In the genomic region with DNA sequence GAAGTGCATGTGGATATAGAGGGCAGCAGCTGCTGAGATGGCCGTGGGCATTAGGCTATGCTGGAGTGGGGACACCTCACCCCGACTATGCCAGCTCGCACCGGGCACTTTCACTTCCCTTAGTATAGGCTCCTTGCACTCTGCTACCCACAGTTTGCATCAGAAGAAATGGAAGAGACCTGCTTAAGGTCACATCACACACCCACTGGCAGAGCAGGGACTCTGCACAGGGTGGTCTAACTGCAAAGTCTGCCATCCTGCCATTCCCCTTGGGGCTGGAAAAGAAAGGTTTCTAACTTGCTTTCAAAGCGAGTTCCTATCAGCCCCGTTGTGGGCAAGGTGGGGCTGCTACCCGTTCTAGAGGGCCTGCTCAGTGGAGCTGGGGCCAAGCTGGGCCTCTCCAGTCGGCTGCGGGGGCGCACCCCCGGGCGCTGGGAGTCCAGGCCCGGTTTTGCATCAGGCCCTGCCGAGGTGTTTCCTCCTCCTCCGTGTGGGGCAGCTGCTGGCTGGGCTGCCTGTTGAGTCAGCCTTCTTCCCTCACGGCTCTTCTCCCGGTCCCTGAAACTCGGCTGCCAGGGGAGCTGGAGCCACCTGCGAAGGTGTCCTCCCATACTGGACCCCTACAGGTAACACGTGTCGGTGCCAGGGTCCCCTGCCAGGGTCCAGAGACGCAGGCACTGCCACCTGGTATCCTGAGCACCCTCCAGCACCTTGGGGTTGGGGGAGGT, we compare ENCODE assay signal across 8 cellular contexts. TPM values are rescaled to one million over a fixed set of nuclear protein-coding genes. Genes with fewer than 3 reads are reported as not detected.
DNase-seq lines count a peak whose midpoint lies in the region; ATAC-seq and TF ChIP-seq lines count a peak whose summit lies in the region.

A gene with protein sequence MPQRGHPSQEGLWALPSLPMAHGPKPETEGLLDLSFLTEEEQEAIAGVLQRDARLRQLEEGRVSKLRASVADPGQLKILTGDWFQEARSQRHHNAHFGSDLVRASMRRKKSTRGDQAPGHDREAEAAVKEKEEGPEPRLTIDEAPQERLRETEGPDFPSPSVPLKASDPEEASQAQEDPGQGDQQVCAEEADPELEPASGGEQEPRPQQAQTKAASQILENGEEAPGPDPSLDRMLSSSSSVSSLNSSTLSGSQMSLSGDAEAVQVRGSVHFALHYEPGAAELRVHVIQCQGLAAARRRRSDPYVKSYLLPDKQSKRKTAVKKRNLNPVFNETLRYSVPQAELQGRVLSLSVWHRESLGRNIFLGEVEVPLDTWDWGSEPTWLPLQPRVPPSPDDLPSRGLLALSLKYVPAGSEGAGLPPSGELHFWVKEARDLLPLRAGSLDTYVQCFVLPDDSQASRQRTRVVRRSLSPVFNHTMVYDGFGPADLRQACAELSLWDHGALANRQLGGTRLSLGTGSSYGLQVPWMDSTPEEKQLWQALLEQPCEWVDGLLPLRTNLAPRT (plus strand): TSS at position 498 of the 728 bp plus-strand sequence. CDS start 3,313 bp downstream, outside the sequence.

- H3K27me3 Mint-ChIP-seq in activated naive CD4-positive, alpha-beta T cell treated with anti-CD3 and anti-CD28 coated beads, Interleukin-2, amount 50 U/mL, for 24 hours: no peaks in the 10 kb centered on the region

- peak in 2 of 3 donors; percentile 34 to 68 for DNase-seq in right cardiac atrium

- peak within 1 kb of the TSS; percentile 78 for H3K27ac Mint-ChIP-seq in activated naive CD4-positive, alpha-beta T cell treated with anti-CD3 and anti-CD28 coated beads, Interleukin-2, amount 50 U/mL, for 24 hours

- TF ChIP-seq CTCF in C4-2B (conservative IDR thresholded peaks at IDR 0.05) (no peak), Loucy (conservative IDR thresholded peaks at IDR 0.05; ENCODE audit: low read length) (no peak)

- ATAC-seq in GM19324 (IDR thresholded peaks at IDR 0.05; ENCODE audit: low FRiP score, unreplicated experiment) (peak; percentile 47), SK-N-SH treated with all-trans-retinoic acid at 6 μM for 48 hours (peak; percentile 86), right cardiac atrium (peak; percentile 14 to 44), HG03460 (IDR thresholded peaks at IDR 0.05; ENCODE audit: unreplicated experiment) (no peak)

- peaks cover 40% of the 10 kb centered on the region for H3K79me2 ChIP-seq in Loucy (ENCODE audit: insufficient read depth, low read length)

- H3K9me2 ChIP-seq in Loucy (replicated peaks; ENCODE audit: low read depth, low read length): no peaks in the 10 kb centered on the region

- H2AFZ ChIP-seq in Loucy (ENCODE audit: low read length): peak within 1 kb of the TSS; percentile 75

- H3K4me1 ChIP-seq in Loucy (ENCODE audit: insufficient read depth, low read length, poor library complexity, severe bottlenecking) (peaks cover 22% of the 10 kb centered on the region), right cardiac atrium (ENCODE audit: control insufficient read depth, insufficient read depth, low read length) (no peaks in the 10 kb centered on the region), skeletal muscle satellite cell (ENCODE audit: control insufficient read depth, insufficient read depth, low read length) (peaks cover 23% of the 10 kb centered on the region)

- H4K20me1 ChIP-seq in Loucy (ENCODE audit: insufficient read depth, low read length, poor library complexity, severe bottlenecking): no peaks in the 10 kb centered on the region

- peaks cover 63% of the 10 kb centered on the region for H3K4me1 Mint-ChIP-seq in activated naive CD4-positive, alpha-beta T cell treated with anti-CD3 and anti-CD28 coated beads, Interleukin-2, amount 50 U/mL, for 24 hours

- intact Hi-C loops in right cardiac atrium (cut with DNase I): no loop called here

- H3K9me3 ChIP-seq in Loucy (ENCODE audit: insufficient read depth, low read depth, low read length) (no peaks in the 10 kb centered on the region), right cardiac atrium (ENCODE audit: control insufficient read depth, low read length) (no peaks in the 10 kb centered on the region), skeletal muscle satellite cell (replicated peaks; ENCODE audit: low read length) (no peaks in the 10 kb centered on the region)

- H3K36me3 Mint-ChIP-seq in activated naive CD4-positive, alpha-beta T cell treated with anti-CD3 and anti-CD28 coated beads, Interleukin-2, amount 50 U/mL, for 24 hours: peaks cover under 1% of the 10 kb centered on the region

- H3K4me3 ChIP-seq in Loucy (ENCODE audit: low read length, poor library complexity, severe bottlenecking) (peak within 1 kb of the TSS; percentile 94), right cardiac atrium (ENCODE audit: low read length) (no peak within 1 kb of the TSS), skeletal muscle satellite cell (ENCODE audit: low read length) (no peak within 1 kb of the TSS)

- H3K4me2 ChIP-seq in Loucy (ENCODE audit: low read depth, low read length, poor library complexity, severe bottlenecking) (peak within 1 kb of the TSS; percentile 97), skeletal muscle satellite cell (ENCODE audit: low read length) (peak within 1 kb of the TSS; percentile 55)

- H3K4me3 Mint-ChIP-seq in activated naive CD4-positive, alpha-beta T cell treated with anti-CD3 and anti-CD28 coated beads, Interleukin-2, amount 50 U/mL, for 24 hours: peak within 1 kb of the TSS; percentile 83

- H3K27me3 ChIP-seq in Loucy (ENCODE audit: insufficient read depth, low read length, poor library complexity, severe bottlenecking): no peaks in the 10 kb centered on the region
- no peaks in the 10 kb centered on the region for H3K27me3 ChIP-seq in right cardiac atrium (ENCODE audit: control insufficient read depth, insufficient read depth)
- H3K27me3 ChIP-seq in skeletal muscle satellite cell (ENCODE audit: control insufficient read depth, insufficient read depth, low read length): no peaks in the 10 kb centered on the region

- WGBS in right cardiac atrium: 26% methylated on average over 22 of the region's 22 CpGs

- peak within 1 kb of the TSS; percentile 70 for H3K27ac ChIP-seq in C4-2B
- H3K27ac ChIP-seq in right cardiac atrium (ENCODE audit: low read length): no peak within 1 kb of the TSS

- H3F3A ChIP-seq in Loucy (ENCODE audit: low read depth): no peaks in the 10 kb centered on the region

- no peaks in the 10 kb centered on the region for H3K9me3 Mint-ChIP-seq in activated naive CD4-positive, alpha-beta T cell treated with anti-CD3 and anti-CD28 coated beads, Interleukin-2, amount 50 U/mL, for 24 hours

- H3K9ac ChIP-seq in Loucy (ENCODE audit: low read depth, low read length, poor library complexity, severe bottlenecking) (peak within 1 kb of the TSS; percentile 99), skeletal muscle satellite cell (ENCODE audit: low read depth, low read length) (no peak within 1 kb of the TSS)

- H3K36me3 ChIP-seq in Loucy (ENCODE audit: insufficient read depth, low read length) (peaks cover 1% of the 10 kb centered on the region; the same call in 1 of the 2 replicates), skeletal muscle satellite cell (ENCODE audit: insufficient read depth, low read length) (peaks cover 6% of the 10 kb centered on the region)

TF ChIP-seq in SK-N-SH treated with all-trans-retinoic acid at 6 μM for 48 hours, 23 proteins besides CTCF, POLR2A, EP300 and RAD21:
- TF ChIP-seq ISL1 (CRISPR knock-in tag; IDR thresholded peaks at IDR 0.05) (no peak), PPARA (CRISPR knock-in tag; IDR thresholded peaks at IDR 0.05; ENCODE audit: borderline replicate concordance) (no peak)

RNA-seq across cellular contexts. Expression of the gene that starts here (rescaled TPM):
- 1 to 10 TPM in 3 of 4 donors, under 1 TPM in 1; 0.39 to 2.9 (median 2.0) TPM for total RNA-seq in right cardiac atrium
- polyA plus RNA-seq in right cardiac atrium: 2.1 TPM
- total RNA-seq in skeletal muscle satellite cell (2012; rRNA removed): 0.25 TPM in 1 of 2 replicates, not detected in the other
